17 cellular contexts compared by ENCODE assay signal in the genomic region with DNA sequence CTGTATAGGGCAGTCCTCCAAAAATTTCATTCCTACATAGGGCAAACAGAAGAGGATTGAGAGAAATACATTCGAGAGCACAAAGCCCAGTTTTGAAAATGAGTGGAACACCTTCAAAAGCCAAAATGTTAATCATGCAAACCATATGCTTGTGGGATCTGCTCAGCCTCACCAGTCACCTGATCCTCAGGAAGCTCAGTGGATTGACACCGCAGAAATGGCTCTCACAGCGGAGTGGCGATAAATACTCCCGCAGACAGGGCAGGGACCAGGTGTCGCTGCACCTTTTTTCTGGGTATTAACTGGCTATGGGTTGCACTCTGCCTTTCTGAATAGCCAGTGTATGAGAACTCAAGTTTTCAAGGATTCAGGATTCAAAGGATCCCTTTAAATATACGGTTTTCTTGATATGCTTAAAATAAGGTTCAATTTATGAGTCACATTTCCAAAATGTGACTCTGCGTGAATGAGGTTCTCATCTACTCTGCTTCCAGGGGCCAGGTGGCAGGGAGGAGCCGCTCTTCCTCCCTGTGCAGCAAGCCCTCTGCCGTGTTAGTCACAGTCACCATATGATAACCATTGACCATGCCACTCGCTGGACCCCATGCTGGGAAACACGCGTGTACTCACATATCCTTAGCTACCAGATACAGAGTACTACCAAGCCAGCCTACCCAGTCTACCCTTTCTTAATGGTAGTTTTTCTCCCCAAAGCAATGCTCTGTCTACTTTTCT. TPM values are rescaled to one million over a fixed set of nuclear protein-coding genes. Genes with fewer than 3 reads are reported as not detected.
A peak's percentile ranks its signal among the peaks of the same experiment; 100 is the strongest.
DNase-seq lines count a peak whose midpoint lies in the region; ATAC-seq, FAIRE-seq and TF ChIP-seq lines count a peak whose summit lies in the region.
"Had no signal": no experiment of that assay in that cellular context is flagged by ENCODE, and none has a peak within 500 bp of the region (broad histone marks: within the 10 kb centered on the region; RNA-seq: fewer than 3 reads in every experiment).

No MANE protein-coding gene starts in this region.

- H3K36me3 Mint-ChIP-seq in activated T-cell treated with anti-CD3 and anti-CD28 coated beads, Interleukin-2, amount 50 U/mL, for 24 hours (ENCODE audit: low read depth): no peaks in the 10 kb centered on the region

- FAIRE-seq in GM12892 (lab: Jason Lieb, UNC): peak; percentile 27
- FAIRE-seq: A204.1, kidney had no signal

- H3K4me1 Mint-ChIP-seq in activated T-cell treated with anti-CD3 and anti-CD28 coated beads, Interleukin-2, amount 50 U/mL, for 24 hours (ENCODE audit: low read depth): peaks cover 97% of the 10 kb centered on the region

- DNase-seq in NCI-H1694 treated with DMSO at 0.1 percent for 48 hours (lab: John Stamatoyannopoulos, UW) (peak; percentile 65), NCI-H1694 (lab: John Stamatoyannopoulos, UW) (no peak), GM12892 (ENCODE audit: insufficient read length) (no peak), mesenteric fat pad (ENCODE audit: low spot score) (peak; percentile 49), GM03348 (ENCODE audit: low spot score) (no peak)
- DNase-seq in activated T-cell treated with anti-CD3 and anti-CD28 coated beads, Interleukin-2, amount 50 U/mL, for 24 hours: peak; percentile 56
- DNase-seq: DND-41, foreskin melanocyte, kidney, uterus had no signal

- no peak for TF ChIP-seq POLR2A in GM12892 (IDR thresholded peaks at IDR 0.05; ENCODE audit: low read depth, low read length)

- peak overlapping the region; percentile 96 for H3K27ac Mint-ChIP-seq in activated T-cell treated with anti-CD3 and anti-CD28 coated beads, Interleukin-2, amount 50 U/mL, for 24 hours

- H3K4me3 Mint-ChIP-seq in activated T-cell treated with anti-CD3 and anti-CD28 coated beads, Interleukin-2, amount 50 U/mL, for 24 hours: peak overlapping the region; percentile 53

- ATAC-seq in HG02938 (IDR thresholded peaks at IDR 0.05; ENCODE audit: unreplicated experiment): no peak
- ATAC-seq in HG03442 (IDR thresholded peaks at IDR 0.05; ENCODE audit: unreplicated experiment): no peak
- ATAC-seq: HCT116, SK-N-SH treated with all-trans-retinoic acid at 6 μM for 48 hours had no signal

- no peaks in the 10 kb centered on the region for H3K27me3 Mint-ChIP-seq in activated T-cell treated with anti-CD3 and anti-CD28 coated beads, Interleukin-2, amount 50 U/mL, for 24 hours

- no peaks in the 10 kb centered on the region for H3K9me3 Mint-ChIP-seq in activated T-cell treated with anti-CD3 and anti-CD28 coated beads, Interleukin-2, amount 50 U/mL, for 24 hours

RNA-seq across cellular contexts. Expression of gene DHRS12, which starts 18.3 kb away (rescaled TPM):
- polyA plus RNA-seq in GM12892 (2012; ENCODE audit: missing spikeins): 6.2 TPM
- total RNA-seq in mesenteric fat pad: 14.8 TPM

RNA-seq across cellular contexts. Expression of gene TMEM272, which starts 22.7 kb away (rescaled TPM):
- polyA plus RNA-seq in GM12892 (2012; ENCODE audit: missing spikeins): 0.06 TPM
- total RNA-seq in mesenteric fat pad: 0.32 TPM
- total RNA-seq: skeletal muscle tissue had no signal

RNA-seq across cellular contexts. Expression of gene CCDC70, which starts 39.5 kb away (rescaled TPM):
- polyA plus RNA-seq in GM12892 (2012; ENCODE audit: missing spikeins): not detected
- total RNA-seq in mesenteric fat pad: not detected
- total RNA-seq: kidney, skeletal muscle tissue, uterus had no signal
- polyA plus RNA-seq: neural cell had no signal

Comparison
In these comparisons a context has a peak if more than half of its experiments do, and no peak if none do; other contexts are left out.
1. DNase-seq: peak in NCI-H1694 treated with DMSO at 0.1 percent for 48 hours (single experiment), activated T-cell treated with anti-CD3 and anti-CD28 coated beads, Interleukin-2, amount 50 U/mL, for 24 hours (single experiment) and mesenteric fat pad (single experiment); none in NCI-H1694 (single experiment), GM12892 (single experiment) and GM03348 (single experiment).